ENCODE assay signal across 1 cellular context in genomic region chr4:119105605-119106004, GRCh38.
TF ChIP-seq lines count a peak whose summit lies in the region.

No MANE protein-coding gene starts in this region.

TF ChIP-seq in HCT116, 20 proteins besides CTCF, POLR2A, EP300 and RAD21:
- no peak for TF ChIP-seq ATF3 (IDR thresholded peaks at IDR 0.05)
- TF ChIP-seq EZH2phosphoT487 (IDR thresholded peaks at IDR 0.05; ENCODE audit: borderline replicate concordance) = no peak
- TF ChIP-seq SRF (IDR thresholded peaks at IDR 0.05; ENCODE audit: low read depth) = no peak
- no peak for TF ChIP-seq MAX (IDR thresholded peaks at IDR 0.05)
- no peak for TF ChIP-seq JUND (IDR thresholded peaks at IDR 0.05)
